8 cellular contexts compared by ENCODE assay signal in the genomic region with DNA sequence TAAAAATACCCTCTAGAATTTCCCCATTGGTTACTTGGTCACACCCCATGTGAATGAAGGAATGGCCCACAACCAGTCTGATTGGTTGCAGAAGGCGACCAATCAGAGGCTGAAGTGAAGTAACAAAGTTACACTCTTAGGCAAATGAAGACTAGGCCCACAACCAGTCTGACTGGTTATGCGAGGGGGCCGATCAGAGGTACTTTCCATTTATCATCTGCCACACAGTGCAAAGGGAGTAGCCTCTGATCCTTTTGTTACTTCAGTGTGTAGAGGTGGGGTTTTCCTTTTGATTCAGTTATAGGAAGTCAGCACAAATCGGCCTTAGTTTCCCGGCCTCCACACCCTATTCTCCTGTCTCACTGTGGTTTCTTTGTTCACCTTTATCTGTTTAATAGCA.
DNase-seq lines count a peak whose midpoint lies in the region; ATAC-seq, FAIRE-seq and TF ChIP-seq lines count a peak whose summit lies in the region.

No MANE protein-coding gene starts in this region.

- ATAC-seq in GM19023 (IDR thresholded peaks at IDR 0.05; ENCODE audit: unreplicated experiment), result peak; percentile 98
- peak; percentile 97 for ATAC-seq in HG02642 (IDR thresholded peaks at IDR 0.05; ENCODE audit: poor library complexity, unreplicated experiment)

- FAIRE-seq in endothelial cell of umbilical vein (lab: Jason Lieb, UNC), result no peak
- FAIRE-seq in frontal cortex (lab: Jason Lieb, UNC), result no peak

- no peaks in the 10 kb centered on the region for H3K9me1 ChIP-seq in endothelial cell of umbilical vein (replicated peaks; ENCODE audit: control insufficient read depth, extremely low read depth, insufficient read depth, low read length)

- TF ChIP-seq POLR2A in endothelial cell of umbilical vein (IDR thresholded peaks at IDR 0.05; ENCODE audit: low read depth, low read length), result no peak

- H2AFZ ChIP-seq in endothelial cell of umbilical vein (ENCODE audit: low read depth, low read length), result peak overlapping the region; percentile 34

- no peaks in the 10 kb centered on the region for H3K4me1 ChIP-seq in endothelial cell of umbilical vein (ENCODE audit: control insufficient read depth, extremely low read depth, insufficient read depth, low read length)

- H4K20me1 ChIP-seq in endothelial cell of umbilical vein (replicated peaks; ENCODE audit: control insufficient read depth, extremely low read depth, insufficient read depth, low read length), result no peaks in the 10 kb centered on the region

- dilution Hi-C loops in endothelial cell of umbilical vein (cut with MboI; ENCODE audit: extremely low pct_ligation_motif_present, low sequenced_read_pairs), result no loop called here

- no peak overlapping the region for H3K4me2 ChIP-seq in endothelial cell of umbilical vein (ENCODE audit: insufficient read depth, low read length)

- TF ChIP-seq CTCF in endothelial cell of umbilical vein (IDR thresholded peaks at IDR 0.05; ENCODE audit: extremely low read depth in 1 of 2, insufficient read depth in 1 of 2, low read depth in 1 of 2, low read length in 2 of 2), result no peak

- CTCF ChIA-PET in endothelial cell of umbilical vein (lab: Charles Lee), result interaction anchor here (0.6 to 1.5 kb wide), 2 partner anchors 30 to 684 kb away, joined by 4 read pairs; no protein-coding TSS in a partner anchor

- no peak overlapping the region for H3K9ac ChIP-seq in endothelial cell of umbilical vein (replicated peaks; ENCODE audit: extremely low read depth, insufficient read depth, low read length)

- no peaks in the 10 kb centered on the region for H3K79me2 ChIP-seq in endothelial cell of umbilical vein (ENCODE audit: control insufficient read depth, insufficient read depth, low read length)

- peak; percentile 94 for DNase-seq in NCI-H748 treated with DMSO at 0.1 percent for 48 hours (lab: John Stamatoyannopoulos, UW)
- no peak for DNase-seq in endothelial cell of umbilical vein (ENCODE audit: low read depth, low spot score)
- DNase-seq in stimulated activated CD8-positive, alpha-beta memory T cell treated with anti-CD3 and anti-CD28 coated beads, Interleukin-15, amount 100 ng/mL, for 48 hours (ENCODE audit: low read depth in 2 of 2), result peak; percentile 27 to 37
- no peak for DNase-seq in frontal cortex (ENCODE audit: low spot score in 2 of 2)
- no peak for DNase-seq in posterior cingulate gyrus
- DNase-seq in SHP77 (lab: John Stamatoyannopoulos, UW), result no peak

- no peaks in the 10 kb centered on the region for H3K27me3 ChIP-seq in endothelial cell of umbilical vein (ENCODE audit: control insufficient read depth in 2 of 2, insufficient read depth in 2 of 2, low read length in 2 of 2)

- BruUV-seq in endothelial cell of umbilical vein (replicated peaks; lab: Mats Ljungman, UMichigan), result no TSS peak

- intact Hi-C loops in endothelial cell of umbilical vein (cut with micrococcal nuclease), result no loop called here
- intact Hi-C loops in posterior cingulate gyrus (cut with DNase I), result no loop called here

- no peak overlapping the region for H3K27ac ChIP-seq in endothelial cell of umbilical vein (ENCODE audit: insufficient read depth, low read depth, low read length)

- no peak overlapping the region for H3K4me3 ChIP-seq in endothelial cell of umbilical vein (replicated peaks in 1 of 3; ENCODE audit: insufficient read depth in 1 of 3, low read depth in 1 of 3, low read length in 3 of 3)

- H3K9me3 ChIP-seq in endothelial cell of umbilical vein (replicated peaks; ENCODE audit: control insufficient read depth, insufficient read depth, low read length), result no peaks in the 10 kb centered on the region

- H3K36me3 ChIP-seq in endothelial cell of umbilical vein (ENCODE audit: control insufficient read depth in 2 of 2, extremely low read depth in 1 of 2, insufficient read depth in 2 of 2, low read length in 2 of 2), result no peaks in the 10 kb centered on the region

- POLR2A ChIA-PET in endothelial cell of umbilical vein (lab: Charles Lee), result no interaction called here

TF ChIP-seq in endothelial cell of umbilical vein, 7 proteins besides CTCF, POLR2A, EP300 and RAD21:
- no peak for TF ChIP-seq POLR2AphosphoS5 (IDR thresholded peaks at IDR 0.05; ENCODE audit: insufficient read depth, low read depth, low read length)
- TF ChIP-seq EZH2 (IDR thresholded peaks at IDR 0.05; ENCODE audit: borderline replicate concordance, low read depth, low read length, severe bottlenecking), result no peak
- no peak for TF ChIP-seq MYC (IDR thresholded peaks at IDR 0.05; ENCODE audit: low read depth, low read length)
- TF ChIP-seq, protein P1, sequence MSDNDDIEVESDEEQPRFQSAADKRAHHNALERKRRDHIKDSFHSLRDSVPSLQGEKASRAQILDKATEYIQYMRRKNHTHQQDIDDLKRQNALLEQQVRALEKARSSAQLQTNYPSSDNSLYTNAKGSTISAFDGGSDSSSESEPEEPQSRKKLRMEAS (IDR thresholded peaks at IDR 0.05; ENCODE audit: insufficient read depth, insufficient read length), result no peak
- no peak for TF ChIP-seq FOS (IDR thresholded peaks at IDR 0.05; ENCODE audit: borderline replicate concordance, insufficient read depth, low read length)
- TF ChIP-seq GATA2 (IDR thresholded peaks at IDR 0.05; ENCODE audit: insufficient read depth, insufficient read length, low read depth, low read length), result no peak
- no peak for TF ChIP-seq JUN (IDR thresholded peaks at IDR 0.05; ENCODE audit: borderline replicate concordance, insufficient read depth, insufficient read length, low read depth)

Comparison
In these comparisons a context has a peak if more than half of its experiments do, and no peak if none do; other contexts are left out.
1. DNase-seq: peak in NCI-H748 treated with DMSO at 0.1 percent for 48 hours (single experiment) and stimulated activated CD8-positive, alpha-beta memory T cell treated with anti-CD3 and anti-CD28 coated beads, Interleukin-15, amount 100 ng/mL, for 48 hours (2 of 2); none in endothelial cell of umbilical vein (single experiment), frontal cortex (0 of 2), posterior cingulate gyrus (0 of 10) and SHP77 (0 of 2).